In the genomic region with DNA sequence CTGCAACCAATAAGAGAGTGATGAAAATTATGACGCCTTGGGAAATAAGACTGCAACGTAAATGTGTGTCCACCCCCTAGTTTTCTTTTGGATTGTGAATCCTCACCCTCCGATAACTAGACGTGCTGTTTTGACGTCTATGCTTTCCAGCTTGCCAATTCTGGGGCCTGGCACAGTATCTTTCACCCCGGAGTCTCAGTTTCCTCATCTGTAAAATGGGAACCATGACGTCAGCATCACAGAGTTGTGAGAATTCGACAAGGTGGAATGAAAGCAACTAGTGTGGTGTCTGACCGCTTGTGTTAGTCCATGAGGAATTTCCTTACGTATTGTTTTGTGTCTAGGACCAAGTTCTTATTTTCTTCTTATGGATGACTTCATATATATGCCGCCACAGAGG, we compare ENCODE assay signal across 1 cellular context.
TF ChIP-seq lines count a peak whose summit lies in the region.

No MANE protein-coding gene starts in this region.

TF ChIP-seq in K562, 482 proteins besides CTCF, POLR2A, EP300 and RAD21 (continued from another document):
- TF ChIP-seq, protein P1, sequence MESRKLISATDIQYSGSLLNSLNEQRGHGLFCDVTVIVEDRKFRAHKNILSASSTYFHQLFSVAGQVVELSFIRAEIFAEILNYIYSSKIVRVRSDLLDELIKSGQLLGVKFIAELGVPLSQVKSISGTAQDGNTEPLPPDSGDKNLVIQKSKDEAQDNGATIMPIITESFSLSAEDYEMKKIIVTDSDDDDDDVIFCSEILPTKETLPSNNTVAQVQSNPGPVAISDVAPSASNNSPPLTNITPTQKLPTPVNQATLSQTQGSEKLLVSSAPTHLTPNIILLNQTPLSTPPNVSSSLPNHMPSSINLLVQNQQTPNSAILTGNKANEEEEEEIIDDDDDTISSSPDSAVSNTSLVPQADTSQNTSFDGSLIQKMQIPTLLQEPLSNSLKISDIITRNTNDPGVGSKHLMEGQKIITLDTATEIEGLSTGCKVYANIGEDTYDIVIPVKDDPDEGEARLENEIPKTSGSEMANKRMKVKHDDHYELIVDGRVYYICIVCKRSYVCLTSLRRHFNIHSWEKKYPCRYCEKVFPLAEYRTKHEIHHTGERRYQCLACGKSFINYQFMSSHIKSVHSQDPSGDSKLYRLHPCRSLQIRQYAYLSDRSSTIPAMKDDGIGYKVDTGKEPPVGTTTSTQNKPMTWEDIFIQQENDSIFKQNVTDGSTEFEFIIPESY (CRISPR knock-in tag; IDR thresholded peaks at IDR 0.05) = no peak
- peak; percentile 48 for TF ChIP-seq BCOR (IDR thresholded peaks at IDR 0.05)
- TF ChIP-seq ZFPM2 (CRISPR knock-in tag; IDR thresholded peaks at IDR 0.05) = no peak
- TF ChIP-seq U2AF2 (optimal IDR thresholded peaks at IDR 0.05; ENCODE audit: low read depth, low read length) = no peak
